In genomic region chr21:34812510-34813265, GRCh38 we compare ENCODE assay signal across 1 cellular context.
TF ChIP-seq lines count a peak whose summit lies in the region.

No MANE protein-coding gene starts in this region.

TF ChIP-seq in GM23338, 12 proteins besides CTCF, POLR2A, EP300 and RAD21 (continued from another document):
- TF ChIP-seq ZNF462 (CRISPR knock-in tag; IDR thresholded peaks at IDR 0.05): no peak
- no peak for TF ChIP-seq REST (IDR thresholded peaks at IDR 0.05; ENCODE audit: unreplicated experiment)
- TF ChIP-seq CREB1 (CRISPR knock-in tag; IDR thresholded peaks at IDR 0.05; ENCODE audit: low read depth): no peak
- no peak for TF ChIP-seq EZH2phosphoT487 (IDR thresholded peaks at IDR 0.05; ENCODE audit: unreplicated experiment)
- no peak for TF ChIP-seq NANOG (IDR thresholded peaks at IDR 0.05; ENCODE audit: borderline replicate concordance)
- no peak for TF ChIP-seq EZH2 (IDR thresholded peaks at IDR 0.05; ENCODE audit: low read depth, unreplicated experiment)
- no peak for TF ChIP-seq POLR2AphosphoS5 (IDR thresholded peaks at IDR 0.05; ENCODE audit: low read depth)
- no peak for TF ChIP-seq JUNB (IDR thresholded peaks at IDR 0.05; ENCODE audit: unreplicated experiment)
- no peak for TF ChIP-seq ZNF114 (CRISPR knock-in tag; IDR thresholded peaks at IDR 0.05)
- no peak for TF ChIP-seq STAT1 (IDR thresholded peaks at IDR 0.05; ENCODE audit: unreplicated experiment)
